In the genomic region with DNA sequence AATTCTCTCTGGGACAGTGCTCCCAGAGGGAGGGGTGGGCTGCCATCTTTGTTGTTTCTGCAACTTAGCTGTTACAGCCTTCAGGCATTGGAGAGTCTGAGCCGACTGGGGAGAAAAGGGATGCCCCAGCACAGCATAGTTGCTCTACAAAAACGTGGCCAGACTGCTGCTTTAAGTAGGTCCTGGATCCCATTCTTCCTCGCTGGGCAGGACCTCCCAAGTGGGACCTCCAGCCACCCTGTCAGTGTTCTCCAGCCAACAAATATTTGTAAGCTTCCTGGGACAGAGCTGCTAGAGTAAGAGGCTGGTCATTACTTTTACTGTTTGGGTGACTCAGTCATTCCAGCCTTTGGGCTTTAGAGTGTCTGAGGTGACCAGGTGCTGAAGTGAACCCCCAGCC, we compare ENCODE assay signal across 22 cellular contexts.
"Had no signal": no experiment of that assay in that cellular context is flagged by ENCODE, and none has a peak within 500 bp of the region (broad histone marks: within the 10 kb centered on the region; RNA-seq: fewer than 3 reads in every experiment).

No MANE protein-coding gene starts in this region.

- ATAC-seq: Panc1, PC-3, SK-N-SH treated with all-trans-retinoic acid at 6 μM for 48 hours had no signal

- DNase-seq: Karpas-422; KG1; MM.1S; NCI-H1092 treated with DMSO at 0.1 percent for 48 hours; NCI-H1436; NCI-H187; NCI-H2029; NCI-H2081 treated with DMSO at 0.1 percent for 48 hours; NCI-H2171; NCI-H226; NCI-H446; NCI-H510A; NCI-H524 treated with DMSO at 0.1 percent for 48 hours; NCI-H69; NCI-H774; NK-92 treated with Interleukin-12 subunit alpha and Interleukin-12 subunit beta, amount 100 ng/mL, for 24 hours; PC-3; SHP77; T-helper 1 cell had no signal

- H3K27ac ChIP-seq: RWPE1 had no signal
